Comparison of ENCODE assay signal across 2 cellular contexts in genomic region chr11:112024178-112024777, GRCh38.
TF ChIP-seq lines count a peak whose summit lies in the region.

No MANE protein-coding gene starts in this region.

TF ChIP-seq in GM23338, 12 proteins besides CTCF, POLR2A, EP300 and RAD21 (continued from another document):
- TF ChIP-seq REST (IDR thresholded peaks at IDR 0.05; ENCODE audit: unreplicated experiment) (no peak), ZNF114 (CRISPR knock-in tag; IDR thresholded peaks at IDR 0.05) (no peak), EZH2phosphoT487 (IDR thresholded peaks at IDR 0.05; ENCODE audit: unreplicated experiment) (no peak), JUNB (IDR thresholded peaks at IDR 0.05; ENCODE audit: unreplicated experiment) (no peak), NANOG (IDR thresholded peaks at IDR 0.05; ENCODE audit: borderline replicate concordance) (no peak), ZNF462 (CRISPR knock-in tag; IDR thresholded peaks at IDR 0.05) (no peak), EZH2 (IDR thresholded peaks at IDR 0.05; ENCODE audit: low read depth, unreplicated experiment) (no peak)

TF ChIP-seq in liver, 16 proteins besides CTCF, POLR2A, EP300 and RAD21 (continued from another document):
- TF ChIP-seq ZBTB33 (IDR thresholded peaks at IDR 0.05), result no peak
- TF ChIP-seq ATF3 (IDR thresholded peaks at IDR 0.05), result no peak
- no peak for TF ChIP-seq SP1 (IDR thresholded peaks at IDR 0.05)
- TF ChIP-seq HNF4A (conservative IDR thresholded peaks at IDR 0.05), result no peak
- TF ChIP-seq FOXA2 (IDR thresholded peaks at IDR 0.05), result no peak
- no peak for TF ChIP-seq NR2F2 (IDR thresholded peaks at IDR 0.05)
- TF ChIP-seq EGR1 (IDR thresholded peaks at IDR 0.05; ENCODE audit: low read depth in 2 of 2), result no peak
- TF ChIP-seq RXRA (IDR thresholded peaks at IDR 0.05), result no peak
- TF ChIP-seq GABPA (IDR thresholded peaks at IDR 0.05 in 1 of 2, conservative IDR thresholded peaks at IDR 0.05 in 1 of 2), result no peak
- no peak for TF ChIP-seq TAF1 (conservative IDR thresholded peaks at IDR 0.05)
